ENCODE assay signal across 1 cellular context in the genomic region with DNA sequence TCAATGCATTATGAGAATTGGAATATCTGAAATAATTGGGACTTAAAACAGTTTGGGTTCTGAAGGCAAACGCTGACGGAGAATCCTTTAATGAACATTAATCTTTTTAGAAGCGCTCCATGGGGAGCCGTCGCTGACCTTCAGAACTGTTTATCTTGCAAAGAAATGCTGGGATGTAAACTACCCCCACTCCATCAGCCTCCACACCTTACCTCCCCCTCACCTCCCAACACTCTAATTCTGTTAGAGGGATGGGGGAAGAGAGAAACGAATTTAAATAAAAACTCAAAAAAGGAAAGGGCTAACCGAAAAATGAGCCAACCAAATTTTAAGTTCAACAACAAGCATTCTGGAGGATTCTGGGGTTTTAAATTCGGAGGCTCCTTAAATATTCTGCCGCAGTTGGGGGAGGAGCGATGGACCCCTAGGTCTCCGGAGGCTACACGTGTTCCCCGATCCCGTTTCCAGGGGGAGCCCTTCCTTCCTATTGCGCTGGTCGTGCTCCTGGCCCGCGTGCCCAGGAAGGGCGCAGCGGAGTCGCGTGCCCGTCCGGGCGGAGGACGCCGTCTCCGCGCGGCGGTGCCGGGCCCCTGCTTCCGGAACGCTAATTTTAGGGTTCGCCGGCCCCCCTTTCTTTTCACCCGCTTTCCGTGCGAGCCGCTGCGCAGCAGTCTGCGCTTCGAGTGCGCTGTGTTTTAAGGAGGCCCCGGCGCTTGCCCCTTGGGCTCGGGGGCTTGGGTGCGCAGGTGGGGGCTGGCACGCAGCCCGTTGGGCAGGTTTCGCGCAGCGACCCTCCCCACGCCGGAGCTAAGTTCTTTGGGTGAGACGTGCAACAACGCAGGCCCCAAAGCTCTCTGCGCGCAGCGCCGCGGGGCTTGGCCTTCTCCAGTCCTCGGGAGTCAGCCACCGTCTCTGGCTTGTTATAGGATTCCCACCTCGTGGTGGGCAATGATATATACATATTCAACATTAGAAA.
TF ChIP-seq lines count a peak whose summit lies in the region.

No MANE protein-coding gene starts in this region.

TF ChIP-seq in HEK293, 187 proteins besides CTCF, POLR2A, EP300 and RAD21 (continued from another document and continues in another):
- peak; percentile 74 for TF ChIP-seq PATZ1 (tag by site-specific recombination; IDR thresholded peaks at IDR 0.05)
- TF ChIP-seq, protein P1, sequence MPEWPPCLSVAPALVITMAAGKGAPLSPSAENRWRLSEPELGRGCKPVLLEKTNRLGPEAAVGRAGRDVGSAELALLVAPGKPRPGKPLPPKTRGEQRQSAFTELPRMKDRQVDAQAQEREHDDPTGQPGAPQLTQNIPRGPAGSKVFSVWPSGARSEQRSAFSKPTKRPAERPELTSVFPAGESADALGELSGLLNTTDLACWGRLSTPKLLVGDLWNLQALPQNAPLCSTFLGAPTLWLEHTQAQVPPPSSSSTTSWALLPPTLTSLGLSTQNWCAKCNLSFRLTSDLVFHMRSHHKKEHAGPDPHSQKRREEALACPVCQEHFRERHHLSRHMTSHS (tag by site-specific recombination; IDR thresholded peaks at IDR 0.05) = no peak
- peak; percentile 63 for TF ChIP-seq ZNF449 (tag by site-specific recombination; IDR thresholded peaks at IDR 0.05)
- no peak for TF ChIP-seq ZNF530 (tag by site-specific recombination; IDR thresholded peaks at IDR 0.05; ENCODE audit: low read depth)
- TF ChIP-seq ZFP69B (tag by site-specific recombination; IDR thresholded peaks at IDR 0.05) = peak; percentile 49; the same call in 1 of the 2 replicates
- TF ChIP-seq ZSCAN16 (tag by site-specific recombination; IDR thresholded peaks at IDR 0.05) = no peak
- no peak for TF ChIP-seq YY1 (tag by site-specific recombination; IDR thresholded peaks at IDR 0.05)
- peak; percentile 86 for TF ChIP-seq ZFHX2 (tag by site-specific recombination; conservative IDR thresholded peaks at IDR 0.05)
- TF ChIP-seq ZNF658 (tag by site-specific recombination; IDR thresholded peaks at IDR 0.05) = no peak
- 0 out of 2 replicates have a peak, but pooled peaks have one; percentile 30 for TF ChIP-seq PRDM2 (tag by site-specific recombination; IDR thresholded peaks at IDR 0.05; ENCODE audit: borderline replicate concordance)
- TF ChIP-seq, protein P2, sequence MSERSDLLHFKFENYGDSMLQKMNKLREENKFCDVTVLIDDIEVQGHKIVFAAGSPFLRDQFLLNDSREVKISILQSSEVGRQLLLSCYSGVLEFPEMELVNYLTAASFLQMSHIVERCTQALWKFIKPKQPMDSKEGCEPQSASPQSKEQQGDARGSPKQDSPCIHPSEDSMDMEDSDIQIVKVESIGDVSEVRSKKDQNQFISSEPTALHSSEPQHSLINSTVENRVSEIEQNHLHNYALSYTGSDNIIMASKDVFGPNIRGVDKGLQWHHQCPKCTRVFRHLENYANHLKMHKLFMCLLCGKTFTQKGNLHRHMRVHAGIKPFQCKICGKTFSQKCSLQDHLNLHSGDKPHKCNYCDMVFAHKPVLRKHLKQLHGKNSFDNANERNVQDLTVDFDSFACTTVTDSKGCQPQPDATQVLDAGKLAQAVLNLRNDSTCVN (tag by site-specific recombination; optimal IDR thresholded peaks at IDR 0.05) = peak; percentile 98
- TF ChIP-seq MZF1 (tag by site-specific recombination; IDR thresholded peaks at IDR 0.05; ENCODE audit: borderline replicate concordance) = peak; percentile 48; the same call in 1 of the 2 replicates
- TF ChIP-seq ZNF132 (tag by site-specific recombination; IDR thresholded peaks at IDR 0.05; ENCODE audit: borderline replicate concordance) = no peak
- peak; percentile 61; the same call in 1 of the 2 replicates for TF ChIP-seq ZNF24 (tag by site-specific recombination; IDR thresholded peaks at IDR 0.05)
- TF ChIP-seq, protein P3, sequence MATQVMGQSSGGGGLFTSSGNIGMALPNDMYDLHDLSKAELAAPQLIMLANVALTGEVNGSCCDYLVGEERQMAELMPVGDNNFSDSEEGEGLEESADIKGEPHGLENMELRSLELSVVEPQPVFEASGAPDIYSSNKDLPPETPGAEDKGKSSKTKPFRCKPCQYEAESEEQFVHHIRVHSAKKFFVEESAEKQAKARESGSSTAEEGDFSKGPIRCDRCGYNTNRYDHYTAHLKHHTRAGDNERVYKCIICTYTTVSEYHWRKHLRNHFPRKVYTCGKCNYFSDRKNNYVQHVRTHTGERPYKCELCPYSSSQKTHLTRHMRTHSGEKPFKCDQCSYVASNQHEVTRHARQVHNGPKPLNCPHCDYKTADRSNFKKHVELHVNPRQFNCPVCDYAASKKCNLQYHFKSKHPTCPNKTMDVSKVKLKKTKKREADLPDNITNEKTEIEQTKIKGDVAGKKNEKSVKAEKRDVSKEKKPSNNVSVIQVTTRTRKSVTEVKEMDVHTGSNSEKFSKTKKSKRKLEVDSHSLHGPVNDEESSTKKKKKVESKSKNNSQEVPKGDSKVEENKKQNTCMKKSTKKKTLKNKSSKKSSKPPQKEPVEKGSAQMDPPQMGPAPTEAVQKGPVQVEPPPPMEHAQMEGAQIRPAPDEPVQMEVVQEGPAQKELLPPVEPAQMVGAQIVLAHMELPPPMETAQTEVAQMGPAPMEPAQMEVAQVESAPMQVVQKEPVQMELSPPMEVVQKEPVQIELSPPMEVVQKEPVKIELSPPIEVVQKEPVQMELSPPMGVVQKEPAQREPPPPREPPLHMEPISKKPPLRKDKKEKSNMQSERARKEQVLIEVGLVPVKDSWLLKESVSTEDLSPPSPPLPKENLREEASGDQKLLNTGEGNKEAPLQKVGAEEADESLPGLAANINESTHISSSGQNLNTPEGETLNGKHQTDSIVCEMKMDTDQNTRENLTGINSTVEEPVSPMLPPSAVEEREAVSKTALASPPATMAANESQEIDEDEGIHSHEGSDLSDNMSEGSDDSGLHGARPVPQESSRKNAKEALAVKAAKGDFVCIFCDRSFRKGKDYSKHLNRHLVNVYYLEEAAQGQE (tag by site-specific recombination; IDR thresholded peaks at IDR 0.05) = no peak
- 0 out of 2 replicates have a peak, but pooled peaks have one; percentile 35 for TF ChIP-seq ZNF843 (tag by site-specific recombination; IDR thresholded peaks at IDR 0.05)
- TF ChIP-seq, protein P4, sequence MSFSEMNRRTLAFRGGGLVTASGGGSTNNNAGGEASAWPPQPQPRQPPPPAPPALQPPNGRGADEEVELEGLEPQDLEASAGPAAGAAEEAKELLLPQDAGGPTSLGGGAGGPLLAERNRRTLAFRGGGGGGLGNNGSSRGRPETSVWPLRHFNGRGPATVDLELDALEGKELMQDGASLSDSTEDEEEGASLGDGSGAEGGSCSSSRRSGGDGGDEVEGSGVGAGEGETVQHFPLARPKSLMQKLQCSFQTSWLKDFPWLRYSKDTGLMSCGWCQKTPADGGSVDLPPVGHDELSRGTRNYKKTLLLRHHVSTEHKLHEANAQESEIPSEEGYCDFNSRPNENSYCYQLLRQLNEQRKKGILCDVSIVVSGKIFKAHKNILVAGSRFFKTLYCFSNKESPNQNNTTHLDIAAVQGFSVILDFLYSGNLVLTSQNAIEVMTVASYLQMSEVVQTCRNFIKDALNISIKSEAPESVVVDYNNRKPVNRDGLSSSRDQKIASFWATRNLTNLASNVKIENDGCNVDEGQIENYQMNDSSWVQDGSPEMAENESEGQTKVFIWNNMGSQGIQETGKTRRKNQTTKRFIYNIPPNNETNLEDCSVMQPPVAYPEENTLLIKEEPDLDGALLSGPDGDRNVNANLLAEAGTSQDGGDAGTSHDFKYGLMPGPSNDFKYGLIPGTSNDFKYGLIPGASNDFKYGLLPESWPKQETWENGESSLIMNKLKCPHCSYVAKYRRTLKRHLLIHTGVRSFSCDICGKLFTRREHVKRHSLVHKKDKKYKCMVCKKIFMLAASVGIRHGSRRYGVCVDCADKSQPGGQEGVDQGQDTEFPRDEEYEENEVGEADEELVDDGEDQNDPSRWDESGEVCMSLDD (tag by site-specific recombination; IDR thresholded peaks at IDR 0.05) = peak; percentile 98
- TF ChIP-seq ZNF791 (tag by site-specific recombination; IDR thresholded peaks at IDR 0.05) = no peak
- peak; percentile 59 for TF ChIP-seq ZFP37 (tag by site-specific recombination; IDR thresholded peaks at IDR 0.05)
- TF ChIP-seq ZNF785 (tag by site-specific recombination; IDR thresholded peaks at IDR 0.05) = no peak
- TF ChIP-seq IKZF3 (tag by site-specific recombination; IDR thresholded peaks at IDR 0.05) = peak; percentile 95
- peak; percentile 99 for TF ChIP-seq ZBTB8A (tag by site-specific recombination; IDR thresholded peaks at IDR 0.05)
- TF ChIP-seq ZNF624 (tag by site-specific recombination; IDR thresholded peaks at IDR 0.05) = no peak
- peak; percentile 70; the same call in 1 of the 2 replicates for TF ChIP-seq ZBTB48 (tag by site-specific recombination; IDR thresholded peaks at IDR 0.05)
- peak; percentile 68; the same call in 1 of the 2 replicates for TF ChIP-seq KLF17 (tag by site-specific recombination; IDR thresholded peaks at IDR 0.05)
- no peak for TF ChIP-seq ZNF23 (tag by site-specific recombination; IDR thresholded peaks at IDR 0.05; ENCODE audit: borderline replicate concordance)
- TF ChIP-seq, protein P5, sequence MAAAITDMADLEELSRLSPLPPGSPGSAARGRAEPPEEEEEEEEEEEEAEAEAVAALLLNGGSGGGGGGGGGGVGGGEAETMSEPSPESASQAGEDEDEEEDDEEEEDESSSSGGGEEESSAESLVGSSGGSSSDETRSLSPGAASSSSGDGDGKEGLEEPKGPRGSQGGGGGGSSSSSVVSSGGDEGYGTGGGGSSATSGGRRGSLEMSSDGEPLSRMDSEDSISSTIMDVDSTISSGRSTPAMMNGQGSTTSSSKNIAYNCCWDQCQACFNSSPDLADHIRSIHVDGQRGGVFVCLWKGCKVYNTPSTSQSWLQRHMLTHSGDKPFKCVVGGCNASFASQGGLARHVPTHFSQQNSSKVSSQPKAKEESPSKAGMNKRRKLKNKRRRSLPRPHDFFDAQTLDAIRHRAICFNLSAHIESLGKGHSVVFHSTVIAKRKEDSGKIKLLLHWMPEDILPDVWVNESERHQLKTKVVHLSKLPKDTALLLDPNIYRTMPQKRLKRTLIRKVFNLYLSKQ (tag by site-specific recombination; IDR thresholded peaks at IDR 0.05; ENCODE audit: borderline replicate concordance) = no peak
- 0 out of 2 replicates have a peak, but pooled peaks have one; percentile 18 for TF ChIP-seq ZNF768 (tag by site-specific recombination; IDR thresholded peaks at IDR 0.05)
